1 cellular context compared by ENCODE assay signal in genomic region chr16:11585460-11586374, GRCh38.
TF ChIP-seq lines count a peak whose summit lies in the region.

No MANE protein-coding gene starts in this region.

TF ChIP-seq in HepG2, 621 proteins besides CTCF, POLR2A, EP300 and RAD21 (continued from another document and continues in another):
- TF ChIP-seq RERE (CRISPR knock-in tag; IDR thresholded peaks at IDR 0.05; ENCODE audit: low read depth) (no peak), ZNF781 (CRISPR knock-in tag; IDR thresholded peaks at IDR 0.05; ENCODE audit: borderline replicate concordance, not compliant biosample characterization) (peak; percentile 46), MATR3 (CRISPR knock-in tag; IDR thresholded peaks at IDR 0.05) (no peak), SNAI1 (CRISPR knock-in tag; IDR thresholded peaks at IDR 0.05; ENCODE audit: borderline replicate concordance) (no peak), TSC22D2 (CRISPR knock-in tag; IDR thresholded peaks at IDR 0.05; ENCODE audit: borderline replicate concordance) (peak; percentile 8; the same call in 1 of the 2 replicates), MAFG (CRISPR knock-in tag; IDR thresholded peaks at IDR 0.05) (no peak), ZNF839 (CRISPR knock-in tag; IDR thresholded peaks at IDR 0.05; ENCODE audit: borderline replicate concordance) (peak; percentile 58; the same call in 1 of the 2 replicates), CEBPZ (IDR thresholded peaks at IDR 0.05; ENCODE audit: low read length) (no peak), POLR2AphosphoS2 (IDR thresholded peaks at IDR 0.05; ENCODE audit: low read depth, low read length) (no peak), ZNF646 (CRISPR knock-in tag; IDR thresholded peaks at IDR 0.05) (no peak), RAD51 (IDR thresholded peaks at IDR 0.05; ENCODE audit: borderline replicate concordance) (no peak), SOX13 (IDR thresholded peaks at IDR 0.05) (no peak), SOX13 (CRISPR knock-in tag; conservative IDR thresholded peaks at IDR 0.05 in 1 of 2, IDR thresholded peaks at IDR 0.05 in 1 of 2) (no peak; a peak in 1 of 4 replicates), NFE2 (CRISPR knock-in tag; IDR thresholded peaks at IDR 0.05) (0 out of 2 replicates have a peak, but pooled peaks have one; percentile 16), RBFOX2 (IDR thresholded peaks at IDR 0.05; ENCODE audit: low read depth, low read length) (no peak), ZNF264 (CRISPR knock-in tag; IDR thresholded peaks at IDR 0.05) (0 out of 2 replicates have a peak, but pooled peaks have one; percentile 17), CEBPG (CRISPR knock-in tag; IDR thresholded peaks at IDR 0.05) (no peak; the same call in 1 of the 2 replicates), NCOA2 (CRISPR knock-in tag; IDR thresholded peaks at IDR 0.05) (no peak), ZNF121 (CRISPR knock-in tag; IDR thresholded peaks at IDR 0.05) (no peak), KDM5A (IDR thresholded peaks at IDR 0.05; ENCODE audit: borderline replicate concordance, low read length) (0 out of 2 replicates have a peak, but pooled peaks have one; percentile 17), NFIC (IDR thresholded peaks at IDR 0.05; ENCODE audit: low read length) (no peak), THYN1 (CRISPR knock-in tag; IDR thresholded peaks at IDR 0.05; ENCODE audit: borderline replicate concordance, low read depth) (0 out of 2 replicates have a peak, but pooled peaks have one; percentile 36), ZNF619 (CRISPR knock-in tag; IDR thresholded peaks at IDR 0.05) (peak; percentile 96), SNAPC5 (CRISPR knock-in tag; IDR thresholded peaks at IDR 0.05; ENCODE audit: borderline replicate concordance) (no peak; the same call in 1 of the 2 replicates), CHD4 (IDR thresholded peaks at IDR 0.05; ENCODE audit: borderline replicate concordance, low read length) (no peak), POGZ (CRISPR knock-in tag; IDR thresholded peaks at IDR 0.05) (peak; percentile 30; the same call in 1 of the 2 replicates), EED (CRISPR knock-in tag; IDR thresholded peaks at IDR 0.05) (no peak; the same call in 1 of the 2 replicates), ZBTB8A (CRISPR knock-in tag; IDR thresholded peaks at IDR 0.05; ENCODE audit: borderline replicate concordance, low read depth) (no peak), ZNF138 (CRISPR knock-in tag; IDR thresholded peaks at IDR 0.05; ENCODE audit: low read depth) (no peak), ZFP90 (CRISPR knock-in tag; IDR thresholded peaks at IDR 0.05; ENCODE audit: borderline replicate concordance) (peak; percentile 79), PPARG (CRISPR knock-in tag; conservative IDR thresholded peaks at IDR 0.05) (no peak), ZNF598 (CRISPR knock-in tag; IDR thresholded peaks at IDR 0.05; ENCODE audit: borderline replicate concordance) (peak; percentile 91; the same call in 1 of the 2 replicates), PITX1 (CRISPR knock-in tag; IDR thresholded peaks at IDR 0.05) (peak; percentile 83; the same call in 1 of the 2 replicates), ZNF567 (CRISPR knock-in tag; IDR thresholded peaks at IDR 0.05; ENCODE audit: borderline replicate concordance) (no peak), NR1H2 (CRISPR knock-in tag; IDR thresholded peaks at IDR 0.05; ENCODE audit: borderline replicate concordance, low read depth) (no peak), RELA (CRISPR knock-in tag; IDR thresholded peaks at IDR 0.05) (peak; percentile 52; the same call in 1 of the 2 replicates), SMAD3 (CRISPR knock-in tag; IDR thresholded peaks at IDR 0.05) (0 out of 2 replicates have a peak, but pooled peaks have one; percentile 25), ZC3H13 (CRISPR knock-in tag; IDR thresholded peaks at IDR 0.05) (no peak), REL (CRISPR knock-in tag; conservative IDR thresholded peaks at IDR 0.05) (0 out of 2 replicates have a peak, but pooled peaks have one; percentile 16), NR2F2 (IDR thresholded peaks at IDR 0.05; ENCODE audit: borderline replicate concordance, low read depth) (no peak; the same call in 1 of the 2 replicates), HHEX (CRISPR knock-in tag; IDR thresholded peaks at IDR 0.05) (no peak), ZNF580 (CRISPR knock-in tag; IDR thresholded peaks at IDR 0.05; ENCODE audit: borderline replicate concordance, low read depth) (0 out of 2 replicates have a peak, but pooled peaks have one; percentile 26), ZMYM3 (CRISPR knock-in tag; IDR thresholded peaks at IDR 0.05) (no peak), STAT5B (CRISPR knock-in tag; IDR thresholded peaks at IDR 0.05) (no peak), ZNF670 (CRISPR knock-in tag; IDR thresholded peaks at IDR 0.05; ENCODE audit: borderline replicate concordance) (no peak), STAG1 (CRISPR knock-in tag; IDR thresholded peaks at IDR 0.05) (peak; percentile 15), ZNF460 (CRISPR knock-in tag; IDR thresholded peaks at IDR 0.05; ENCODE audit: borderline replicate concordance) (no peak), BORCS8-MEF2B (CRISPR knock-in tag; IDR thresholded peaks at IDR 0.05) (no peak; the same call in 1 of the 2 replicates), YEATS2 (CRISPR knock-in tag; IDR thresholded peaks at IDR 0.05; ENCODE audit: borderline replicate concordance) (0 out of 2 replicates have a peak, but pooled peaks have one; percentile 46), ZNF12 (CRISPR knock-in tag; IDR thresholded peaks at IDR 0.05) (no peak), ZFP37 (CRISPR knock-in tag; IDR thresholded peaks at IDR 0.05; ENCODE audit: borderline replicate concordance) (peak; percentile 88), HNRNPH1 (optimal IDR thresholded peaks at IDR 0.05; ENCODE audit: low read depth, low read length) (peak; percentile 57), GABPA (IDR thresholded peaks at IDR 0.05; ENCODE audit: low read depth, low read length) (no peak), GABPA (CRISPR knock-in tag; IDR thresholded peaks at IDR 0.05; ENCODE audit: low read depth) (no peak), MIER2 (CRISPR knock-in tag; IDR thresholded peaks at IDR 0.05) (no peak), ZNF383 (CRISPR knock-in tag; IDR thresholded peaks at IDR 0.05; ENCODE audit: borderline replicate concordance) (no peak), GLMP (CRISPR knock-in tag; IDR thresholded peaks at IDR 0.05; ENCODE audit: borderline replicate concordance) (no peak; the same call in 1 of the 2 replicates), CHD2 (IDR thresholded peaks at IDR 0.05; ENCODE audit: low read depth, low read length) (no peak)
